25 cellular contexts compared by ENCODE assay signal in genomic region chr1:194133152-194133551, GRCh38.
"Had no signal": no experiment of that assay in that cellular context is flagged by ENCODE, and none has a peak within 500 bp of the region (broad histone marks: within the 10 kb centered on the region; RNA-seq: fewer than 3 reads in every experiment).

No MANE protein-coding gene starts in this region.

- H3K27ac ChIP-seq: KMS-11, SJSA1, SK-N-MC had no signal

- H3K9me3 ChIP-seq: SJSA1 had no signal

- H3K4me2 ChIP-seq: KMS-11 had no signal

- H3K27me3 ChIP-seq: SJSA1 had no signal

- ATAC-seq: T-helper 17 cell had no signal

- H3K36me3 ChIP-seq: SJSA1 had no signal

- H3K4me1 ChIP-seq: SJSA1 had no signal

- H3K4me3 ChIP-seq: SJSA1, SK-N-MC had no signal

- H3K9ac ChIP-seq: KMS-11 had no signal

- FAIRE-seq: RCC 7860 had no signal

- DNase-seq: IMR-90, Kasumi-1, MV-4-11, NCI-H1048, NCI-H1105, NCI-H1436 treated with DMSO at 0.1 percent for 48 hours, NCI-H1694, NCI-H187 treated with DMSO at 0.1 percent for 48 hours, NCI-H2029 treated with DMSO at 0.1 percent for 48 hours, NCI-H2107, NCI-H226, NCI-H446, NCI-H510A, NCI-H524 treated with DMSO at 0.1 percent for 48 hours, NCI-H774, Right ventricle myocardium superior, RPMI8226, SIG-M5, SW 1271, T-helper 1 cell, T-helper 17 cell had no signal
